Comparison of ENCODE assay signal across 38 cellular contexts in genomic region chr6:153368131-153368530, GRCh38.
"Had no signal": no experiment of that assay in that cellular context is flagged by ENCODE, and none has a peak within 500 bp of the region (broad histone marks: within the 10 kb centered on the region; RNA-seq: fewer than 3 reads in every experiment).

No MANE protein-coding gene starts in this region.

- H3K4me1 ChIP-seq: adrenal gland, body of pancreas, breast epithelium had no signal

- H3K4me1 Mint-ChIP-seq: activated B cell treated with CpG ODN at 0.5 μM for 24 hours; activated naive CD8-positive, alpha-beta T cell treated with anti-CD3 and anti-CD28 coated beads for 36 hours; activated T-helper 17 cell treated with anti-CD3 and anti-CD28 coated beads, Interleukin-2, amount 50 U/mL, for 72 hours; central memory CD8-positive, alpha-beta T cell had no signal

- H3K27ac Mint-ChIP-seq: activated B cell treated with CpG ODN at 0.5 μM for 24 hours; activated CD4-positive, alpha-beta memory T cell treated with anti-CD3 and anti-CD28 coated beads for 36 hours; activated CD4-positive, alpha-beta T cell treated with anti-CD3 and anti-CD28 coated beads, Interleukin-2, amount 10 ng/mL, durations not matched to agents 24 days and 14 days; activated CD8-positive, alpha-beta T cell treated with anti-CD3 and anti-CD28 coated beads for 36 hours; activated naive CD4-positive, alpha-beta T cell treated with anti-CD3 and anti-CD28 coated beads for 36 hours; activated naive CD4-positive, alpha-beta T cell treated with anti-CD3 and anti-CD28 coated beads, Interleukin-2, amount 50 U/mL, for 72 hours; activated naive CD8-positive, alpha-beta T cell treated with anti-CD3 and anti-CD28 coated beads for 36 hours; activated T-cell treated with anti-CD3 and anti-CD28 coated beads, Interleukin-2, amount 50 U/mL, for 72 hours; activated T-helper 1 cell treated with anti-CD3 and anti-CD28 coated beads, Interleukin-12 subunit alpha, Interleukin-12 subunit beta, Interleukin-2, Interleukin-4 antibody, amounts not matched to agents 30 ng/mL and 10 ng/mL and 1 ng/mL, durations not matched to agents 14 hours and 24 hours and 36 hours; activated T-helper 17 cell treated with anti-CD3 and anti-CD28 coated beads, Interleukin-2, amount 50 U/mL, for 72 hours; T-helper 1 cell treated with Interleukin-12 subunit alpha and Interleukin-12 subunit beta and Interleukin-4 antibody, amounts not matched to agents 30 μg/mL and 1 μg/mL, for 36 hours; T-helper 2 cell treated with Interferon-gamma antibody and Interleukin-4, amounts not matched to agents 5 μg/mL and 100 μg/mL, for 36 hours had no signal

- H3K9me3 Mint-ChIP-seq: activated CD4-positive, alpha-beta T cell treated with anti-CD3 and anti-CD28 coated beads, Interleukin-2, amount 10 ng/mL, durations not matched to agents 24 days and 14 days; activated naive CD4-positive, alpha-beta T cell treated with anti-CD3 and anti-CD28 coated beads for 36 hours; activated naive CD8-positive, alpha-beta T cell treated with anti-CD3 and anti-CD28 coated beads for 36 hours; activated T-helper 1 cell treated with anti-CD3 and anti-CD28 coated beads, Interleukin-12 subunit alpha, Interleukin-12 subunit beta, Interleukin-2, Interleukin-4 antibody, amounts not matched to agents 30 ng/mL and 10 ng/mL and 1 ng/mL, durations not matched to agents 14 hours and 24 hours and 36 hours; activated T-helper 17 cell treated with anti-CD3 and anti-CD28 coated beads, Interleukin-2, amount 50 U/mL, for 72 hours; central memory CD8-positive, alpha-beta T cell; T-helper 1 cell treated with Interleukin-12 subunit alpha and Interleukin-12 subunit beta and Interleukin-4 antibody, amounts not matched to agents 30 μg/mL and 1 μg/mL, for 36 hours; T-helper 2 cell treated with Interferon-gamma antibody and Interleukin-4, amounts not matched to agents 5 μg/mL and 100 μg/mL, for 36 hours had no signal

- H3K27ac ChIP-seq: adrenal gland, body of pancreas, brain microvascular endothelial cell, breast epithelium, cardiac muscle cell, VCaP had no signal

- H3K27me3 ChIP-seq: adrenal gland, body of pancreas, brain microvascular endothelial cell, breast epithelium, cardiac muscle cell had no signal

- H3K36me3 ChIP-seq: adrenal gland, brain microvascular endothelial cell, breast epithelium, cardiac muscle cell had no signal

- H3K27me3 Mint-ChIP-seq: activated B cell treated with CpG ODN at 0.5 μM for 24 hours; activated CD4-positive, alpha-beta memory T cell treated with anti-CD3 and anti-CD28 coated beads for 36 hours; activated CD4-positive, alpha-beta T cell treated with anti-CD3 and anti-CD28 coated beads, Interleukin-2, amount 10 ng/mL, durations not matched to agents 24 days and 14 days; activated CD8-positive, alpha-beta T cell treated with anti-CD3 and anti-CD28 coated beads for 36 hours; activated naive CD8-positive, alpha-beta T cell treated with anti-CD3 and anti-CD28 coated beads for 36 hours; activated T-helper 17 cell treated with anti-CD3 and anti-CD28 coated beads, Interleukin-2, amount 50 U/mL, for 72 hours; central memory CD8-positive, alpha-beta T cell had no signal

- H3K36me3 Mint-ChIP-seq: activated CD4-positive, alpha-beta memory T cell treated with anti-CD3 and anti-CD28 coated beads for 36 hours; activated naive CD4-positive, alpha-beta T cell treated with anti-CD3 and anti-CD28 coated beads, Interleukin-2, amount 50 U/mL, for 72 hours; activated naive CD8-positive, alpha-beta T cell treated with anti-CD3 and anti-CD28 coated beads for 36 hours had no signal

- DNase-seq: activated B cell treated with CpG ODN at 0.5 μM for 24 hours; activated CD4-positive, alpha-beta memory T cell treated with anti-CD3 and anti-CD28 coated beads for 36 hours; activated CD4-positive, alpha-beta T cell treated with anti-CD3 and anti-CD28 coated beads for 4 hours; activated CD4-positive, alpha-beta T cell treated with anti-CD3 and anti-CD28 coated beads, Interleukin-2, amount 10 ng/mL, durations not matched to agents 24 days and 14 days; activated CD4-positive, alpha-beta T cell treated with anti-CD3 and anti-CD28 coated beads, Interleukin-2, amount 50 U/mL, for 1 hour; activated CD4-positive, alpha-beta T cell treated with anti-CD3 and anti-CD28 coated beads, Interleukin-2, amount 50 U/mL, for 4 hours; activated CD4-positive, CD25-positive, alpha-beta regulatory T cell treated with anti-CD3 and anti-CD28 coated beads, Interleukin-2, amount 50 U/mL, for 72 hours; activated CD8-positive, alpha-beta memory T cell treated with anti-CD3 and anti-CD28 coated beads, Interleukin-2, amount 50 U/mL, for 4 hours; activated CD8-positive, alpha-beta T cell treated with anti-CD3 and anti-CD28 coated beads for 36 hours; activated effector memory CD4-positive, alpha-beta T cell treated with anti-CD3 and anti-CD28 coated beads, Interleukin-2, amount 50 U/mL, for 16 hours; activated gamma-delta T cell treated with Interleukin-2 at 50 U/mL for 16 hours; activated naive CD4-positive, alpha-beta T cell; activated naive CD4-positive, alpha-beta T cell treated with anti-CD3 and anti-CD28 coated beads for 36 hours; activated naive CD4-positive, alpha-beta T cell treated with anti-CD3 and anti-CD28 coated beads, Interleukin-2, amount 50 U/mL, for 16 hours; activated naive CD8-positive, alpha-beta T cell treated with anti-CD3 and anti-CD28 coated beads for 36 hours; activated T-cell treated with anti-CD3 and anti-CD28 coated beads for 4 hours; activated T-cell treated with anti-CD3 and anti-CD28 coated beads, Interleukin-2, amount 50 U/mL, for 1 hour; activated T-cell treated with anti-CD3 and anti-CD28 coated beads, Interleukin-2, amount 50 U/mL, for 4 hours; activated T-cell treated with anti-CD3 and anti-CD28 coated beads, Interleukin-2, amount 50 U/mL, for 72 hours; adrenal gland; amniotic stem cell; aorta; body of pancreas; brain microvascular endothelial cell; caudate nucleus; cerebellar nuclear complex; T-helper 1 cell; T-helper 2 cell; T-helper 9 cell had no signal

- H3K4me3 Mint-ChIP-seq: activated B cell treated with CpG ODN at 0.5 μM for 24 hours; activated CD4-positive, alpha-beta memory T cell treated with anti-CD3 and anti-CD28 coated beads for 36 hours; activated CD4-positive, alpha-beta T cell treated with anti-CD3 and anti-CD28 coated beads, Interleukin-2, amount 10 ng/mL, durations not matched to agents 24 days and 14 days; activated CD8-positive, alpha-beta T cell treated with anti-CD3 and anti-CD28 coated beads for 36 hours; activated naive CD4-positive, alpha-beta T cell treated with anti-CD3 and anti-CD28 coated beads for 36 hours; activated naive CD8-positive, alpha-beta T cell treated with anti-CD3 and anti-CD28 coated beads for 36 hours; activated T-cell treated with anti-CD3 and anti-CD28 coated beads, Interleukin-2, amount 50 U/mL, for 4 hours; activated T-cell treated with anti-CD3 and anti-CD28 coated beads, Interleukin-2, amount 50 U/mL, for 72 hours; activated T-helper 1 cell treated with anti-CD3 and anti-CD28 coated beads, Interleukin-12 subunit alpha, Interleukin-12 subunit beta, Interleukin-2, Interleukin-4 antibody, amounts not matched to agents 30 ng/mL and 10 ng/mL and 1 ng/mL, durations not matched to agents 14 hours and 24 hours and 36 hours; activated T-helper 17 cell treated with anti-CD3 and anti-CD28 coated beads, Interleukin-2, amount 50 U/mL, for 72 hours; central memory CD8-positive, alpha-beta T cell; T-helper 1 cell treated with Interleukin-12 subunit alpha and Interleukin-12 subunit beta and Interleukin-4 antibody, amounts not matched to agents 30 μg/mL and 1 μg/mL, for 36 hours; T-helper 2 cell treated with Interferon-gamma antibody and Interleukin-4, amounts not matched to agents 5 μg/mL and 100 μg/mL, for 36 hours had no signal

- H3K4me3 ChIP-seq: adrenal gland, body of pancreas, breast epithelium, cardiac muscle cell had no signal

- H3K9me3 ChIP-seq: adrenal gland, body of pancreas, breast epithelium had no signal

- ATAC-seq: activated CD8-positive, alpha-beta T cell treated with anti-CD3 and anti-CD28 coated beads for 36 hours; activated naive CD4-positive, alpha-beta T cell treated with anti-CD3 and anti-CD28 coated beads, Interleukin-2, amount 50 U/mL, for 72 hours; activated T-cell treated with anti-CD3 and anti-CD28 coated beads, Interleukin-2, amount 50 U/mL, for 4 hours; activated T-cell treated with anti-CD3 and anti-CD28 coated beads, Interleukin-2, amount 50 U/mL, for 72 hours; activated T-helper 17 cell treated with anti-CD3 and anti-CD28 coated beads, Interleukin-2, amount 50 U/mL, for 72 hours; body of pancreas had no signal
